17 cellular contexts compared by ENCODE assay signal in genomic region chr12:13093191-13093849, GRCh38. TPM values are rescaled to one million over a fixed set of nuclear protein-coding genes. Genes with fewer than 3 reads are reported as not detected.
DNase-seq lines count a peak whose midpoint lies in the region; ATAC-seq and TF ChIP-seq lines count a peak whose summit lies in the region.
"Had no signal": no experiment of that assay in that cellular context is flagged by ENCODE, and none has a peak within 500 bp of the region (broad histone marks: within the 10 kb centered on the region; RNA-seq: fewer than 3 reads in every experiment).

No MANE protein-coding gene starts in this region.

- H3K9me2 ChIP-seq in GM23248 (ENCODE audit: insufficient read depth) (no peaks in the 10 kb centered on the region), PC-9 (ENCODE audit: insufficient read depth) (no peaks in the 10 kb centered on the region)

- no peak for ATAC-seq in thoracic aorta (ENCODE audit: insufficient number of reproducible peaks, low FRiP score, low read depth)
- ATAC-seq in left colon: no peak
- ATAC-seq: gastroesophageal sphincter had no signal

- peak; percentile 74 for DNase-seq in GM23248
- peak; percentile 17 to 80 for DNase-seq in PC-9
- DNase-seq in fibroblast of peridontal ligament (ENCODE audit: extremely low read depth): peak; percentile 40
- DNase-seq in thoracic aorta (ENCODE audit: low spot score): no peak
- no peak for DNase-seq in C1 segment of cervical spinal cord (lab: John Stamatoyannopoulos, UW)
- DNase-seq in left colon: no peak
- DNase-seq in middle frontal gyrus (ENCODE audit: extremely low spot score, low spot score): no peak
- DNase-seq: activated CD4-positive, alpha-beta T cell treated with anti-CD3 and anti-CD28 coated beads, Interleukin-2, amount 50 U/mL, for 1 hour; amygdala; dorsolateral prefrontal cortex; NCI-H1092; NCI-H2227 treated with DMSO at 0.1 percent for 48 hours; stimulated activated CD4-positive, alpha-beta T cell treated with anti-CD3 and anti-CD28 coated beads, Interleukin-2, amount 100 ng/mL, for 48 hours had no signal

- no peak for TF ChIP-seq CTCF in PC-9 (conservative IDR thresholded peaks at IDR 0.05)
- no peak for TF ChIP-seq CTCF in thoracic aorta (IDR thresholded peaks at IDR 0.05)

- no peaks in the 10 kb centered on the region for H4K20me1 ChIP-seq in GM23248 (ENCODE audit: insufficient read depth)
- H4K20me1 ChIP-seq in PC-9 (ENCODE audit: insufficient read depth): no peaks in the 10 kb centered on the region

- 48 to 49% methylated on average over 7 of the region's 7 CpGs for WGBS in GM23248 (ENCODE audit: low coverage in 1 of 2, low lambda C conversion rate in 2 of 2, missing lambda C conversion rate in 2 of 2), 2 experiments

- H3F3A ChIP-seq in GM23248 (ENCODE audit: insufficient read depth) (peaks cover 42% of the 10 kb centered on the region), PC-9 (ENCODE audit: insufficient read depth, low read depth) (peaks cover 42% of the 10 kb centered on the region)

- H3K9ac ChIP-seq in GM23248: peak overlapping the region; percentile 45; the same call in 1 of the 2 replicates

- H3K4me2 ChIP-seq in GM23248 (ENCODE audit: unreplicated experiment) (peak overlapping the region; percentile 52), PC-9 (peak overlapping the region; percentile 59)

- CTCF ChIA-PET in PC-9 (lab: Charles Lee): interaction anchor here (0.5 to 1.5 kb wide), 4 partner anchors 42 to 118 kb away, joined by 3 to 11 read pairs (median 3); no protein-coding TSS in a partner anchor

- intact Hi-C loops in PC-9 (cut with micrococcal nuclease; ENCODE audit: unreplicated experiment) (loop anchor here (5.0 to 10.0 kb wide), 2 partner anchors 51 to 199 kb away; partner anchors contain the start of genes FAM234B and GPRC5A), left colon (cut with DNase I, micrococcal nuclease) (loop anchor here (5.0 to 10.0 kb wide), 2 partner anchors 121 to 124 kb away; no protein-coding TSS in a partner anchor)

- H3K27me3 ChIP-seq in GM23248 (replicated peaks; ENCODE audit: insufficient read depth): no peaks in the 10 kb centered on the region
- H3K27me3 ChIP-seq in PC-9 (ENCODE audit: insufficient read depth, low read depth): no peaks in the 10 kb centered on the region
- no peaks in the 10 kb centered on the region for H3K27me3 ChIP-seq in thoracic aorta (replicated peaks; ENCODE audit: insufficient read depth)
- H3K27me3 ChIP-seq: dorsolateral prefrontal cortex, gastroesophageal sphincter had no signal

- peak overlapping the region; percentile 53; the same call in 1 of the 2 replicates for H2AFZ ChIP-seq in GM23248
- 0 out of 2 replicates have a peak overlapping the region, but pooled peaks have one; percentile 19 for H2AFZ ChIP-seq in PC-9

- H3K27ac ChIP-seq in GM23248 (peak overlapping the region; percentile 67), PC-9 (peak overlapping the region; percentile 80), thoracic aorta (peak overlapping the region; percentile 7 to 13)
- H3K27ac ChIP-seq: dorsolateral prefrontal cortex, gastroesophageal sphincter had no signal

- no peaks in the 10 kb centered on the region for H3K9me3 ChIP-seq in GM23248 (ENCODE audit: low read depth)
- no peaks in the 10 kb centered on the region for H3K9me3 ChIP-seq in PC-9 (ENCODE audit: insufficient read depth, low read depth)
- H3K9me3 ChIP-seq in thoracic aorta: no peaks in the 10 kb centered on the region
- H3K9me3 ChIP-seq: gastroesophageal sphincter had no signal

- H3K4me1 ChIP-seq in GM23248 (ENCODE audit: insufficient read depth) (peaks cover 46% of the 10 kb centered on the region), PC-9 (replicated peaks; ENCODE audit: insufficient read depth) (peaks cover 60% of the 10 kb centered on the region), thoracic aorta (ENCODE audit: control insufficient read depth in 1 of 2, low read depth in 2 of 2) (peaks cover 15 to 30% of the 10 kb centered on the region in 2 donors)

- POLR2A ChIA-PET in PC-9 (lab: Charles Lee; ENCODE audit: unreplicated experiment): interaction anchor here (0.5 to 0.8 kb wide), 8 partner anchors 63 to 427 kb away, joined by 3 to 14 read pairs (median 4); partner anchors contain the start of gene EMP1

- in situ Hi-C loops in GM23248 (cut with MboI): no loop called here

- H3K4me3 ChIP-seq in GM23248 (no peak overlapping the region), PC-9 (no peak overlapping the region), thoracic aorta (no peak overlapping the region)
- H3K4me3 ChIP-seq: dorsolateral prefrontal cortex, gastroesophageal sphincter had no signal

- H3K36me3 ChIP-seq in GM23248 (ENCODE audit: low read depth): no peaks in the 10 kb centered on the region
- H3K36me3 ChIP-seq in PC-9 (ENCODE audit: low read depth): no peaks in the 10 kb centered on the region
- H3K36me3 ChIP-seq in thoracic aorta: no peaks in the 10 kb centered on the region
- H3K36me3 ChIP-seq: gastroesophageal sphincter had no signal

- H3K79me2 ChIP-seq in GM23248 (ENCODE audit: insufficient read depth) (no peaks in the 10 kb centered on the region), PC-9 (ENCODE audit: low read depth) (no peaks in the 10 kb centered on the region)

- BruUV-seq in PC-9 (replicated peaks; lab: Mats Ljungman, UMichigan): TSS peak; percentile 77

RNA-seq across cellular contexts. Expression of gene GSG1, which starts 10.1 kb away (rescaled TPM):
- 0.86 and 1.3 TPM in 2 replicates for total RNA-seq in GM23248 (2014; rRNA removed; shearing (Covaris generic))
- polyA plus RNA-seq in GM23248 (2016; fragmentation: Nextera tagmentation; extraction: Ambion mirVana): 2.0 and 2.9 TPM in 2 replicates
- 0.41 TPM in 1 of 2 replicates, not detected in the other for total RNA-seq in PC-9 (2021)
- total RNA-seq in thoracic aorta: not detected
- total RNA-seq in left colon: not detected
- total RNA-seq: activated T-helper 1 cell treated with anti-CD3 and anti-CD28 coated beads, Interleukin-12 subunit alpha, Interleukin-12 subunit beta, Interleukin-2, Interleukin-4 antibody, amounts not matched to agents 30 ng/mL and 10 ng/mL and 1 ng/mL, durations not matched to agents 14 hours and 24 hours and 36 hours; gastroesophageal sphincter; kidney epithelial cell; T-helper 2 cell treated with Interferon-gamma antibody and Interleukin-4, amounts not matched to agents 100 ng/mL and 5 ng/mL, for 36 hours had no signal

RNA-seq across cellular contexts. Expression of gene FAM234B, which starts 49.1 kb away (rescaled TPM):
- 5.0 and 6.4 TPM in 2 replicates for total RNA-seq in GM23248 (2014; rRNA removed; shearing (Covaris generic))
- polyA plus RNA-seq in GM23248 (2016; fragmentation: Nextera tagmentation; extraction: Ambion mirVana): 5.1 and 5.6 TPM in 2 replicates
- total RNA-seq in PC-9 (2021) (7.3 and 7.5 TPM in 2 replicates), thoracic aorta (1 to 10 TPM; 4.5 to 8.5 TPM), left colon (1 to 10 TPM; 1.3 to 1.7 TPM)

Comparison
In these comparisons a context has a peak if more than half of its experiments do, and no peak if none do; other contexts are left out.
1. DNase-seq: peak in GM23248 (single experiment), PC-9 (2 of 2) and fibroblast of peridontal ligament (single experiment); none in thoracic aorta (single experiment), C1 segment of cervical spinal cord (0 of 14), left colon (0 of 2) and middle frontal gyrus (single experiment).
2. H3K27ac ChIP-seq: peak in every context shown above with its lines; median percentile 80 in PC-9; 67 in GM23248; 10 in thoracic aorta.